Comparison of ENCODE assay signal across 9 cellular contexts in the genomic region with DNA sequence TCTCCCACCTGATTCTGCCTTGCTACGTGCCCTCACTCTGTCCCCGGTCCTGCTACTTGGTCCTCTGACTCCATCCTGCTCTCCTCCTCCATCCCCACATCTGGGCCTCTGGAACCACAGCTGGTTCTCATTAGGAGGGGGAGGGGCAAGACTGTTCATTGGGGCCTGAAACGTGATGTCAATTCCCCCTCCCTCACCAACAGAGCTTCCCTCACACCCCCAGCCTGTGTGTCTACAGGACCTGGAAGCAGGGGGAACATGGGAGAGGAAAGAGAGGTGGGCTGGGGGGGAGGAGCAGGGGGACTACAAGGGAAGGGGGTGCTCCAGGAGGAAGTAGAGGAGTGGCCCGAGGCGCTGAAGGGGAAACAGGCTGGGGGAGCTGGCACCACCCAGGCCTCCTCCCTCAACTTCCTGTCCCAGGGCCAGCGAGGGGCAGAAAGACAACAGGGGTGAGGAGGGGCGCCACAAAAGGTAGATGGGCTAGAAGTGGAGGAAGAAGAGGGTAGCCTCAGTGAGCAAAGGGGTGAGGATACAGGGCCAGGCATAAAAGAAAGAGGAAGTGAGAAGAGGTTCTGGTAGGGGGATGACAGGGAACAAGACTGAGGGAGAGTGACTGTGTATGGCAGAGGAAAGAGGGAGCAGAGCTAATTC. TPM values are rescaled to one million over a fixed set of nuclear protein-coding genes. Genes with fewer than 3 reads are reported as not detected.
DNase-seq lines count a peak whose midpoint lies in the region; ATAC-seq and TF ChIP-seq lines count a peak whose summit lies in the region.
"Had no signal": no experiment of that assay in that cellular context is flagged by ENCODE, and none has a peak within 500 bp of the region (broad histone marks: within the 10 kb centered on the region; RNA-seq: fewer than 3 reads in every experiment).

No MANE protein-coding gene starts in this region.

- H3K36me3 ChIP-seq in lung (ENCODE audit: control insufficient read depth in 2 of 2, insufficient read depth in 2 of 2, low read length in 2 of 2) = no peaks in the 10 kb centered on the region

- no peaks in the 10 kb centered on the region for H3K9me3 ChIP-seq in lung (ENCODE audit: control insufficient read depth in 2 of 2, insufficient read depth in 1 of 2, low read length in 1 of 2)

- no peak overlapping the region for H3K4me3 Mint-ChIP-seq in activated naive CD8-positive, alpha-beta T cell treated with anti-CD3 and anti-CD28 coated beads for 36 hours

- peaks cover 9 to 15% of the 10 kb centered on the region in 2 donors for H3K4me1 ChIP-seq in lung (ENCODE audit: control insufficient read depth in 2 of 2, insufficient read depth in 2 of 2, low read length in 2 of 2)

- WGBS in lung, 2 donors = 15 to 26% methylated on average over 7 of the region's 7 CpGs

- no peak overlapping the region for H3K27ac Mint-ChIP-seq in activated naive CD8-positive, alpha-beta T cell treated with anti-CD3 and anti-CD28 coated beads for 36 hours

- H3K36me3 Mint-ChIP-seq in activated naive CD8-positive, alpha-beta T cell treated with anti-CD3 and anti-CD28 coated beads for 36 hours = no peaks in the 10 kb centered on the region

- no peaks in the 10 kb centered on the region for H3K27me3 Mint-ChIP-seq in activated naive CD8-positive, alpha-beta T cell treated with anti-CD3 and anti-CD28 coated beads for 36 hours

- no peaks in the 10 kb centered on the region for H3K27me3 ChIP-seq in lung (ENCODE audit: control insufficient read depth, insufficient read depth)

- ATAC-seq in GM21381 (IDR thresholded peaks at IDR 0.05; ENCODE audit: unreplicated experiment) (peak; percentile 81), HG03565 (IDR thresholded peaks at IDR 0.05; ENCODE audit: unreplicated experiment) (peak; percentile 92), lung (ENCODE audit: insufficient read depth, low FRiP score) (no peak)
- ATAC-seq: Panc1 had no signal

- no peak for TF ChIP-seq CTCF in lung (IDR thresholded peaks at IDR 0.05; ENCODE audit: control extremely low read depth, extremely low read depth)

- H3K4me3 ChIP-seq in lung = no peak overlapping the region

- no peaks in the 10 kb centered on the region for H3K9me3 Mint-ChIP-seq in activated naive CD8-positive, alpha-beta T cell treated with anti-CD3 and anti-CD28 coated beads for 36 hours

- DNase-seq in GM04503 (ENCODE audit: low read depth) = peak; percentile 27
- peak; percentile 29 for DNase-seq in activated naive CD8-positive, alpha-beta T cell treated with anti-CD3 and anti-CD28 coated beads for 36 hours
- DNase-seq in lung (ENCODE audit: low spot score) = no peak
- no peak for DNase-seq in NCI-H510A (lab: John Stamatoyannopoulos, UW)
- DNase-seq in COR-L47 (lab: John Stamatoyannopoulos, UW) = no peak
- DNase-seq in kidney tubule cell (ENCODE audit: low spot score) = no peak

- no peaks in the 10 kb centered on the region for H3K4me1 Mint-ChIP-seq in activated naive CD8-positive, alpha-beta T cell treated with anti-CD3 and anti-CD28 coated beads for 36 hours

- peak overlapping the region; percentile 58 to 85 for H3K27ac ChIP-seq in lung (ENCODE audit: low read depth in 1 of 2, low read length in 1 of 2)

RNA-seq across cellular contexts. Expression of gene DCHS1, which starts 8.9 kb away (rescaled TPM):
- 1 to 10 TPM; 1.3 to 1.4 TPM for total RNA-seq in activated naive CD8-positive, alpha-beta T cell treated with anti-CD3 and anti-CD28 coated beads for 36 hours
- total RNA-seq in lung = 10 to 100 TPM; 14.9 to 39.9 TPM
- polyA plus RNA-seq in lung = 1 to 10 TPM; 6.0 to 8.2 TPM

RNA-seq across cellular contexts. Expression of gene TPP1, which starts 27.5 kb away (rescaled TPM):
- 10 to 100 TPM; 30.7 to 33.7 TPM for total RNA-seq in activated naive CD8-positive, alpha-beta T cell treated with anti-CD3 and anti-CD28 coated beads for 36 hours
- 100 to 1,000 TPM; 124 to 150 TPM for total RNA-seq in lung
- polyA plus RNA-seq in lung = 100 to 1,000 TPM in 1 of 2 donors, 10 to 100 TPM in 1; 57.6 to 169 TPM

RNA-seq across cellular contexts. Expression of gene TAF10, which starts 34.7 kb away (rescaled TPM):
- total RNA-seq in activated naive CD8-positive, alpha-beta T cell treated with anti-CD3 and anti-CD28 coated beads for 36 hours = 100 to 1,000 TPM; 156 to 160 TPM
- total RNA-seq in lung = 100 to 1,000 TPM in 1 of 2 donors, 10 to 100 TPM in 1; 23.9 to 149 TPM
- polyA plus RNA-seq in lung = 100 to 1,000 TPM; 108 to 126 TPM

RNA-seq across cellular contexts. Expression of gene MRPL17, which starts 36.4 kb away (rescaled TPM):
- total RNA-seq in activated naive CD8-positive, alpha-beta T cell treated with anti-CD3 and anti-CD28 coated beads for 36 hours = 100 to 1,000 TPM; 141 to 143 TPM
- 10 to 100 TPM; 28.2 to 43.2 TPM for total RNA-seq in lung
- polyA plus RNA-seq in lung = 10 to 100 TPM; 48.6 to 81.4 TPM

RNA-seq across cellular contexts. Expression of gene ILK, which starts 43.2 kb away (rescaled TPM):
- 10 to 100 TPM; 66.1 to 68.0 TPM for total RNA-seq in activated naive CD8-positive, alpha-beta T cell treated with anti-CD3 and anti-CD28 coated beads for 36 hours
- total RNA-seq in lung = 100 to 1,000 TPM; 134 to 147 TPM
- polyA plus RNA-seq in lung = 100 to 1,000 TPM in 1 of 2 donors, 10 to 100 TPM in 1; 91.1 to 138 TPM

Comparison
In these comparisons a context has a peak if more than half of its experiments do, and no peak if none do; other contexts are left out.
1. DNase-seq: peak in GM04503 (single experiment) and activated naive CD8-positive, alpha-beta T cell treated with anti-CD3 and anti-CD28 coated beads for 36 hours (single experiment); none in lung (single experiment), NCI-H510A (single experiment), COR-L47 (single experiment) and kidney tubule cell (single experiment).
2. RNA of gene DCHS1, which starts 8.9 kb away (total RNA-seq): 14.9 to 39.9 TPM in lung; 1.3 to 1.4 TPM in activated naive CD8-positive, alpha-beta T cell treated with anti-CD3 and anti-CD28 coated beads for 36 hours; every median in the first group is over 4 times any median in the second.